Comparison of ENCODE assay signal across 1 cellular context in the genomic region with DNA sequence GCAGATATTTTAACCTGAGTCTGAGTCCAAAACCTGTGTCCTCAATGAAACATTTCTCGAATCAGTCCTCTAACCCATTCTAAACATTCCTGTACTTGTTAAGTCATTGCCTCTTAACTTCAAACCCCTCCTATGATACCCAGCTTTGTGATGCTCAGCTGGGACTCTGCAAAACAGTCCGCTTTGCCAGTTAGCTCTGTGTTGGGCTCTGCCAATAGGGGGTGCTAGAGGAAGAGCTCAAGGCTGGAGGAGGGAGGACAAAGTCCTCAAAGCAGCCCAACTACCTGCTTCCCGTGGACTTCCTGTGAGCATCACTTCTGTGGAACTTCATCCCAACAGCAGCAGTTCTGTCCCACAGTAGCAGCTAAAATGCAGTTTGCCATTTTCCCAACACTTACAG.
TF ChIP-seq lines count a peak whose summit lies in the region.

No MANE protein-coding gene starts in this region.

TF ChIP-seq in GM23338, 12 proteins besides CTCF, POLR2A, EP300 and RAD21 (continued from another document):
- TF ChIP-seq, protein P1, sequence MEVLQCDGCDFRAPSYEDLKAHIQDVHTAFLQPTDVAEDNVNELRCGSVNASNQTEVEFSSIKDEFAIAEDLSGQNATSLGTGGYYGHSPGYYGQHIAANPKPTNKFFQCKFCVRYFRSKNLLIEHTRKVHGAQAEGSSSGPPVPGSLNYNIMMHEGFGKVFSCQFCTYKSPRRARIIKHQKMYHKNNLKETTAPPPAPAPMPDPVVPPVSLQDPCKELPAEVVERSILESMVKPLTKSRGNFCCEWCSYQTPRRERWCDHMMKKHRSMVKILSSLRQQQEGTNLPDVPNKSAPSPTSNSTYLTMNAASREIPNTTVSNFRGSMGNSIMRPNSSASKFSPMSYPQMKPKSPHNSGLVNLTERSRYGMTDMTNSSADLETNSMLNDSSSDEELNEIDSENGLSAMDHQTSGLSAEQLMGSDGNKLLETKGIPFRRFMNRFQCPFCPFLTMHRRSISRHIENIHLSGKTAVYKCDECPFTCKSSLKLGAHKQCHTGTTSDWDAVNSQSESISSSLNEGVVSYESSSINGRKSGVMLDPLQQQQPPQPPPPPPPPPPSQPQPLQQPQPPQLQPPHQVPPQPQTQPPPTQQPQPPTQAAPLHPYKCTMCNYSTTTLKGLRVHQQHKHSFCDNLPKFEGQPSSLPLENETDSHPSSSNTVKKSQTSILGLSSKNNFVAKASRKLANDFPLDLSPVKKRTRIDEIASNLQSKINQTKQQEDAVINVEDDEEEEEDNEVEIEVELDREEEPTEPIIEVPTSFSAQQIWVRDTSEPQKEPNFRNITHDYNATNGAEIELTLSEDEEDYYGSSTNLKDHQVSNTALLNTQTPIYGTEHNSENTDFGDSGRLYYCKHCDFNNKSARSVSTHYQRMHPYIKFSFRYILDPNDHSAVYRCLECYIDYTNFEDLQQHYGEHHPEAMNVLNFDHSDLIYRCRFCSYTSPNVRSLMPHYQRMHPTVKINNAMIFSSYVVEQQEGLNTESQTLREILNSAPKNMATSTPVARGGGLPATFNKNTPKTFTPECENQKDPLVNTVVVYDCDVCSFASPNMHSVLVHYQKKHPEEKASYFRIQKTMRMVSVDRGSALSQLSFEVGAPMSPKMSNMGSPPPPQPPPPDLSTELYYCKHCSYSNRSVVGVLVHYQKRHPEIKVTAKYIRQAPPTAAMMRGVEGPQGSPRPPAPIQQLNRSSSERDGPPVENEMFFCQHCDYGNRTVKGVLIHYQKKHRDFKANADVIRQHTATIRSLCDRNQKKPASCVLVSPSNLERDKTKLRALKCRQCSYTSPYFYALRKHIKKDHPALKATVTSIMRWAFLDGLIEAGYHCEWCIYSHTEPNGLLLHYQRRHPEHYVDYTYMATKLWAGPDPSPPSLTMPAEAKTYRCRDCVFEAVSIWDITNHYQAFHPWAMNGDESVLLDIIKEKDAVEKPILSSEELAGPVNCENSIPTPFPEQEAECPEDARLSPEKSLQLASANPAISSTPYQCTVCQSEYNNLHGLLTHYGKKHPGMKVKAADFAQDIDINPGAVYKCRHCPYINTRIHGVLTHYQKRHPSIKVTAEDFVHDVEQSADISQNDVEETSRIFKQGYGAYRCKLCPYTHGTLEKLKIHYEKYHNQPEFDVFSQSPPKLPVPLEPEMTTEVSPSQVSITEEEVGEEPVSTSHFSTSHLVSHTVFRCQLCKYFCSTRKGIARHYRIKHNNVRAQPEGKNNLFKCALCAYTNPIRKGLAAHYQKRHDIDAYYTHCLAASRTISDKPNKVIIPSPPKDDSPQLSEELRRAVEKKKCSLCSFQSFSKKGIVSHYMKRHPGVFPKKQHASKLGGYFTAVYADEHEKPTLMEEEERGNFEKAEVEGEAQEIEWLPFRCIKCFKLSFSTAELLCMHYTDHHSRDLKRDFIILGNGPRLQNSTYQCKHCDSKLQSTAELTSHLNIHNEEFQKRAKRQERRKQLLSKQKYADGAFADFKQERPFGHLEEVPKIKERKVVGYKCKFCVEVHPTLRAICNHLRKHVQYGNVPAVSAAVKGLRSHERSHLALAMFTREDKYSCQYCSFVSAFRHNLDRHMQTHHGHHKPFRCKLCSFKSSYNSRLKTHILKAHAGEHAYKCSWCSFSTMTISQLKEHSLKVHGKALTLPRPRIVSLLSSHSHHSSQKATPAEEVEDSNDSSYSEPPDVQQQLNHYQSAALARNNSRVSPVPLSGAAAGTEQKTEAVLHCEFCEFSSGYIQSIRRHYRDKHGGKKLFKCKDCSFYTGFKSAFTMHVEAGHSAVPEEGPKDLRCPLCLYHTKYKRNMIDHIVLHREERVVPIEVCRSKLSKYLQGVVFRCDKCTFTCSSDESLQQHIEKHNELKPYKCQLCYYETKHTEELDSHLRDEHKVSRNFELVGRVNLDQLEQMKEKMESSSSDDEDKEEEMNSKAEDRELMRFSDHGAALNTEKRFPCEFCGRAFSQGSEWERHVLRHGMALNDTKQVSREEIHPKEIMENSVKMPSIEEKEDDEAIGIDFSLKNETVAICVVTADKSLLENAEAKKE (CRISPR knock-in tag; IDR thresholded peaks at IDR 0.05), result no peak
